ENCODE assay signal across 19 cellular contexts in genomic region chr2:62467100-62467474, GRCh38. TPM values are rescaled to one million over a fixed set of nuclear protein-coding genes. Genes with fewer than 3 reads are reported as not detected.
DNase-seq lines count a peak whose midpoint lies in the region; ATAC-seq, FAIRE-seq and TF ChIP-seq lines count a peak whose summit lies in the region.
"Had no signal": no experiment of that assay in that cellular context is flagged by ENCODE, and none has a peak within 500 bp of the region (broad histone marks: within the 10 kb centered on the region; RNA-seq: fewer than 3 reads in every experiment).

No MANE protein-coding gene starts in this region.

- ATAC-seq in GM19455 (IDR thresholded peaks at IDR 0.05; ENCODE audit: unreplicated experiment) = no peak
- ATAC-seq: activated CD4-positive, CD25-positive, alpha-beta regulatory T cell treated with anti-CD3 and anti-CD28 coated beads, Interleukin-2, amount 50 U/mL, for 24 hours; T-helper 17 cell had no signal

- H3K4me1 Mint-ChIP-seq in progenitor cell of endocrine pancreas (ENCODE audit: low read depth) = peaks cover 25% of the 10 kb centered on the region
- H3K4me1 Mint-ChIP-seq: T-helper 17 cell had no signal

- WGBS in HUES64 = 80% methylated on average over 6 of the region's 6 CpGs
- 47 to 81% (median 68%) methylated on average over 6 of the region's 6 CpGs for WGBS in spleen, 5 donors

- no peaks in the 10 kb centered on the region for H3K9me3 ChIP-seq in HUES64 (ENCODE audit: insufficient read depth, low read depth, low read length)
- no peaks in the 10 kb centered on the region for H3K9me3 ChIP-seq in keratinocyte (ENCODE audit: control insufficient read depth, low read depth, low read length)
- H3K9me3 ChIP-seq in spleen = no peaks in the 10 kb centered on the region
- H3K9me3 ChIP-seq: pancreas, stomach had no signal

- DNase-seq in SHP77 treated with DMSO at 0.1 percent for 48 hours (lab: John Stamatoyannopoulos, UW) (peak; percentile 30), keratinocyte (ENCODE audit: low read depth, low spot score) (no peak), AG20443 (ENCODE audit: low spot score) (no peak), progenitor cell of endocrine pancreas (ENCODE audit: low spot score, unreplicated experiment) (no peak), spleen (no peak)
- DNase-seq: activated effector memory CD4-positive, alpha-beta T cell treated with Interleukin-2 at 50 U/mL for 16 hours; amygdala; islet precursor cell; Karpas-422; NCI-H187 treated with DMSO at 0.1 percent for 48 hours; pancreas; stomach; T-helper 17 cell had no signal

- H3K27me3 Mint-ChIP-seq in progenitor cell of endocrine pancreas = no peaks in the 10 kb centered on the region

- peak overlapping the region; percentile 16 for H2AFZ ChIP-seq in ACC112 (ENCODE audit: low read length, unreplicated experiment)
- peak overlapping the region; percentile 80 for H2AFZ ChIP-seq in keratinocyte (ENCODE audit: control insufficient read depth, low read length)

- dilution Hi-C loops in keratinocyte (cut with MboI; ENCODE audit: extremely low pct_ligation_motif_present, low sequenced_read_pairs) = no loop called here

- TF ChIP-seq CTCF in keratinocyte (optimal IDR thresholded peaks at IDR 0.05 in 1 of 3, IDR thresholded peaks at IDR 0.05 in 1 of 3, conservative IDR thresholded peaks at IDR 0.05 in 1 of 3; ENCODE audit: extremely low read depth in 1 of 3, insufficient read depth in 2 of 3, low read length in 3 of 3) = no peak
- TF ChIP-seq CTCF in progenitor cell of endocrine pancreas (IDR thresholded peaks at IDR 0.05; ENCODE audit: unreplicated experiment) = no peak
- no peak for TF ChIP-seq CTCF in spleen (IDR thresholded peaks at IDR 0.05 in 8 of 11, conservative IDR thresholded peaks at IDR 0.05 in 3 of 11)

- no peaks in the 10 kb centered on the region for H3K36me3 Mint-ChIP-seq in progenitor cell of endocrine pancreas (ENCODE audit: insufficient read depth)

- H3K9me3 Mint-ChIP-seq in progenitor cell of endocrine pancreas (ENCODE audit: low read depth) = no peaks in the 10 kb centered on the region

- no peak for TF ChIP-seq POLR2A in spleen (IDR thresholded peaks at IDR 0.05)

- 0 out of 2 replicates have a peak overlapping the region, but pooled peaks have one; percentile 22 for H3K9ac ChIP-seq in HUES64 (ENCODE audit: low read depth, low read length)
- no peak overlapping the region for H3K9ac ChIP-seq in keratinocyte (ENCODE audit: control insufficient read depth, extremely low read depth, insufficient read depth, low read length)

- no peak overlapping the region for H3K27ac Mint-ChIP-seq in progenitor cell of endocrine pancreas
- H3K27ac Mint-ChIP-seq: T-helper 17 cell had no signal

- H4K20me1 ChIP-seq in keratinocyte (ENCODE audit: control insufficient read depth, extremely low read depth, insufficient read depth, low read length) = no peaks in the 10 kb centered on the region

- H3K4me3 Mint-ChIP-seq in progenitor cell of endocrine pancreas (ENCODE audit: low read depth) = no peak overlapping the region
- H3K4me3 Mint-ChIP-seq: T-helper 17 cell had no signal

- H3K4me3 ChIP-seq in ACC112 (ENCODE audit: low read depth, low read length) = no peak overlapping the region
- H3K4me3 ChIP-seq in HUES64 (ENCODE audit: low read length) = no peak overlapping the region
- H3K4me3 ChIP-seq in keratinocyte (ENCODE audit: control insufficient read depth in 2 of 3, extremely low read depth in 1 of 3, insufficient read depth in 2 of 3, low read depth in 1 of 3, low read length in 3 of 3) = no peak overlapping the region
- no peak overlapping the region for H3K4me3 ChIP-seq in spleen
- H3K4me3 ChIP-seq: pancreas, stomach had no signal

- no peak overlapping the region for H3K27ac ChIP-seq in ACC112 (ENCODE audit: low read depth, low read length)
- 0 out of 2 replicates have a peak overlapping the region, but pooled peaks have one; percentile 34 for H3K27ac ChIP-seq in HUES64 (ENCODE audit: low read depth, low read length)
- peak overlapping the region; percentile 4 for H3K27ac ChIP-seq in keratinocyte (ENCODE audit: control insufficient read depth, insufficient read depth, low read length)
- no peak overlapping the region for H3K27ac ChIP-seq in spleen
- H3K27ac ChIP-seq: HL-60 had no signal

- H3K36me3 ChIP-seq in ACC112 (ENCODE audit: insufficient read depth, low read length) (no peaks in the 10 kb centered on the region), HUES64 (ENCODE audit: insufficient read depth, low read length) (no peaks in the 10 kb centered on the region), keratinocyte (ENCODE audit: control insufficient read depth in 2 of 2, extremely low read depth in 1 of 2, insufficient read depth in 2 of 2, low read length in 2 of 2) (no peaks in the 10 kb centered on the region), spleen (no peaks in the 10 kb centered on the region)
- H3K36me3 ChIP-seq: pancreas, stomach had no signal

- H3K27me3 ChIP-seq in ACC112 (ENCODE audit: insufficient read depth, low read length) (no peaks in the 10 kb centered on the region), HUES64 (ENCODE audit: insufficient read depth, low read length) (no peaks in the 10 kb centered on the region), keratinocyte (ENCODE audit: control insufficient read depth, extremely low read depth, insufficient read depth, low read length) (no peaks in the 10 kb centered on the region), spleen (replicated peaks in 1 of 7) (no peaks in the 10 kb centered on the region)
- H3K27me3 ChIP-seq: pancreas, stomach had no signal

- H3K4me1 ChIP-seq in ACC112 (ENCODE audit: control insufficient read depth, insufficient read depth, low read length, unreplicated experiment) (peaks cover 14% of the 10 kb centered on the region), HUES64 (ENCODE audit: insufficient read depth, low read length) (peaks cover 42% of the 10 kb centered on the region), keratinocyte (ENCODE audit: control insufficient read depth, extremely low read depth, insufficient read depth, low read length) (peaks cover 15% of the 10 kb centered on the region), spleen (no peaks in the 10 kb centered on the region)
- H3K4me1 ChIP-seq: pancreas had no signal

- FAIRE-seq in keratinocyte (lab: Jason Lieb, UNC) = no peak
- FAIRE-seq: endothelial cell of umbilical vein, pancreas had no signal

- peak overlapping the region; percentile 45 for H3K4me2 ChIP-seq in keratinocyte (ENCODE audit: control insufficient read depth, extremely low read depth, insufficient read depth, low read depth, low read length)

- intact Hi-C loops in spleen (cut with DNase I; ENCODE audit: low total_unique reads) = no loop called here

- no peaks in the 10 kb centered on the region for H3K79me2 ChIP-seq in ACC112 (ENCODE audit: control insufficient read depth, insufficient read depth, low read length, unreplicated experiment)
- no peaks in the 10 kb centered on the region for H3K79me2 ChIP-seq in keratinocyte (ENCODE audit: control insufficient read depth, insufficient read depth, low read length)

- no peaks in the 10 kb centered on the region for H3K9me1 ChIP-seq in keratinocyte (ENCODE audit: control insufficient read depth, extremely low read depth, insufficient read depth, low read length)

RNA-seq across cellular contexts. Expression of gene TMEM17, which starts 38.9 kb away (rescaled TPM):
- polyA plus RNA-seq in HUES64 (2013, experiment 1 of 2) = 1.9 TPM
- polyA plus RNA-seq in HUES64 (2013, experiment 2 of 2) = 1.1 TPM
- polyA plus RNA-seq in keratinocyte = 3.3 to 5.1 TPM (median 4.1 TPM) in 3 replicates
- polyA plus RNA-seq in keratinocyte (2011; ENCODE audit: low read depth) = 0.97 TPM
- polyA plus RNA-seq in keratinocyte (2011; cell fraction: cytosol; rRNA removed) = 2.5 and 4.3 TPM in 2 replicates
- 4.3 and 5.8 TPM in 2 replicates for polyA plus RNA-seq in keratinocyte (2011; cell fraction: nucleus; rRNA removed)
- polyA plus RNA-seq in keratinocyte (2012; ENCODE audit: low replicate concordance) = 0.83 and 3.3 TPM in 2 replicates
- polyA minus RNA-seq in keratinocyte = 0.96 to 1.3 TPM in 2 of 3 replicates, not detected in the other
- not detected for polyA minus RNA-seq in keratinocyte (2011; cell fraction: cytosol; rRNA and poly(A)+ RNA removed)
- polyA minus RNA-seq in keratinocyte (2011; cell fraction: nucleus; rRNA and poly(A)+ RNA removed) = 1.3 and 1.6 TPM in 2 replicates
- total RNA-seq in progenitor cell of endocrine pancreas = 4.8 and 5.9 TPM in 2 replicates
- total RNA-seq in spleen = 1 to 10 TPM in 1 of 7 donors, under 1 TPM in 5, not detected in 1; 0.51 to 2.6 (median 0.98) TPM
- under 1 TPM; 0.22 to 0.53 (median 0.48) TPM for polyA plus RNA-seq in spleen
- total RNA-seq: T-helper 17 cell had no signal

Comparison
In these comparisons a context has a peak if more than half of its experiments do, and no peak if none do; other contexts are left out.
1. H3K27ac ChIP-seq: peak in HUES64 (single experiment) and keratinocyte (single experiment); none in ACC112 (single experiment) and spleen (0 of 8).